Comparison of ENCODE assay signal across 8 cellular contexts in the genomic region with DNA sequence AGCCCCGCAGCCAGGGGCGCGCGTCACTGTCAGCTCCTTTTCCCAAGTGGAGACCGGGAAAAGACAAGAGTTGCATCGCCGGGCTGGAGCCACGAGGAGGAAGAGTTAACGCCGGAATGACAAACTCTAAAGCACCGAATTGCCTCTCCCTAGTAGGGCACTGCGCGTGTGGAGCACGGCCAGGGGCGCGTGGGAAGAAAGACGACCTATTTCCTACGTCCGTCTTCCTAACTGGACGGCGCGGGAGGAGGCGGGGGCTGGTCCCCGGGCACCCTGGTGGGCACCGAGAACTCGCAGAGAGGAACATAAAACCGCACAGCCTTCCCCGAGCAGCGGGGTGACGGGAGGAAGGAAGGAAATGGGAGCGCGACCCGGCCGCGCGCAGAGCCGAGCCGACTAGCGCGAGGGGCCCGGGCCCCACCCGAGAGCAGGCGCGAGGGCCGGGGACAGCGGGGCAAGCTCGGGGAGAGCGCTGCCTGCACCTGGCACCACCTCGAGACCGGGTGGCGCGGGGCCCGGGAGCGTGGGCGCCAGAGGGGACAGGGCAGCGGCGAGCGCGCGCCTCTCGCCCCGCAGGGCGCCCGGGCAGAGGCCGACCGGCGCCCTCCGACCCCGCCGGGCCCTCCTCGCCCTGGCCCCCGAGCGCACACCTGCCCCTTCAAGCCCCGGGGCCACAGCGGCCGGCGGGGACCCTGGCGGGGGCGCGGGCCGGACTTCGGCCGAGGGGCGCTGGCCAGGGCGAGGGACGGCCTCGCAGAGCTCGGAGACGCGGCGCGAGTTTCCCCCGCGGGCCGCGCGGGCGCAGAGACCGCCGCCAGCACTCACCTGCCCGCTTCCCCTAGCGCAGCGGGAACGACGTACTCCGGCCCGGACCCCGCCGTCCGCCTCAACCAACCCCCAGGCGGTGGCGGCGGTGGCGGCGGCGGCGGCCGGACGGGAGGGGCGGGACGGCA. TPM values are rescaled to one million over a fixed set of nuclear protein-coding genes. Genes with fewer than 3 reads are reported as not detected.
DNase-seq lines count a peak whose midpoint lies in the region; ATAC-seq, FAIRE-seq and TF ChIP-seq lines count a peak whose summit lies in the region.

No MANE protein-coding gene starts in this region.

- no TSS peak for BruUV-seq in PC-3 (replicated peaks; lab: Mats Ljungman, UMichigan)

- ATAC-seq in A549 (peak; percentile 4 to 33), GM18498 (IDR thresholded peaks at IDR 0.05; ENCODE audit: unreplicated experiment) (peak; percentile 8), HG03045 (IDR thresholded peaks at IDR 0.05; ENCODE audit: unreplicated experiment) (peak; percentile 8), PC-3 (peak; percentile 1)

- POLR2A ChIA-PET in A549 (lab: Yijun Ruan, JAX) (interaction anchor here (0.5 to 1.5 kb wide), 21 partner anchors 8 to 425 kb away, joined by 3 to 34 read pairs (median 4); partner anchors contain the start of genes CCDC85C and CYP46A1), PC-3 (lab: Charles Lee; ENCODE audit: unreplicated experiment) (interaction anchor here (0.6 to 1.0 kb wide), 4 partner anchors 11 to 204 kb away, joined by 3 to 4 read pairs (median 3); partner anchors contain the start of gene CYP46A1)

- H3K4me1 ChIP-seq in A549 (peaks cover 28% of the 10 kb centered on the region), PC-3 (ENCODE audit: insufficient read depth, low read length) (peaks cover 22% of the 10 kb centered on the region), testis (peaks cover 22% of the 10 kb centered on the region)

- H2AFZ ChIP-seq in PC-3 (ENCODE audit: low read length) = peak overlapping the region; percentile 82

- H3K4me1 Mint-ChIP-seq in neural crest cell = peaks cover 41% of the 10 kb centered on the region

- H4K20me1 ChIP-seq in PC-3 (ENCODE audit: low read length) = peaks cover 57% of the 10 kb centered on the region

- CTCF ChIA-PET in A549 (lab: Yijun Ruan, JAX) = interaction anchor here (0.6 to 1.5 kb wide), 4 partner anchors 14 to 128 kb away, joined by 3 to 5 read pairs (median 3); no protein-coding TSS in a partner anchor
- CTCF ChIA-PET in PC-3 (lab: Charles Lee) = interaction anchor here (0.6 to 1.2 kb wide), 5 partner anchors 10 to 123 kb away, joined by 3 to 7 read pairs (median 4); partner anchors contain the start of gene CCDC85C

- H3K27ac ChIP-seq in A549 (peak overlapping the region; percentile 88 to 95), PC-3 (ENCODE audit: low read length) (peak overlapping the region; percentile 18), testis (peak overlapping the region; percentile 69 to 89)

- no peak for TF ChIP-seq EP300 in A549 (IDR thresholded peaks at IDR 0.05)

- no peaks in the 10 kb centered on the region for H3K36me3 Mint-ChIP-seq in neural crest cell (ENCODE audit: low read depth)

- TF ChIP-seq CTCF in A549 (IDR thresholded peaks at IDR 0.05) (no peak), PC-3 (conservative IDR thresholded peaks at IDR 0.05; ENCODE audit: low read depth, low read length) (no peak), neural crest cell (conservative IDR thresholded peaks at IDR 0.05) (peak; percentile 21), testis (IDR thresholded peaks at IDR 0.05) (peak in 1 of 3 experiments; percentile 24)

- H3K9me3 Mint-ChIP-seq in neural crest cell = no peaks in the 10 kb centered on the region

- H3K36me3 ChIP-seq in PC-3 (ENCODE audit: low read depth, low read length) = no peaks in the 10 kb centered on the region
- no peaks in the 10 kb centered on the region for H3K36me3 ChIP-seq in testis (ENCODE audit: low read depth, missing control alignments)

- H3K27me3 ChIP-seq in PC-3 (ENCODE audit: low read length) (no peaks in the 10 kb centered on the region), testis (no peaks in the 10 kb centered on the region)

- TF ChIP-seq POLR2A in A549 (IDR thresholded peaks at IDR 0.05; ENCODE audit: low read length) = peak; percentile 50
- TF ChIP-seq POLR2A in testis (IDR thresholded peaks at IDR 0.05) = no peak

- peak; percentile 39 to 72 for DNase-seq in A549 (ENCODE audit: low read depth in 1 of 2, low spot score in 1 of 2)
- peak; percentile 54 for DNase-seq in PC-3
- DNase-seq in activated naive CD4-positive, alpha-beta T cell (lab: John Stamatoyannopoulos, UW) = peak in 3 of 4 experiments; percentile 8 to 21 (median 18)
- DNase-seq in foreskin melanocyte = peak; percentile 45
- DNase-seq in neural crest cell (ENCODE audit: low read depth, low spot score) = peak; percentile 27
- DNase-seq in testis = peak; percentile 63

- H3K4me3 Mint-ChIP-seq in neural crest cell = peak overlapping the region; percentile 94

- H3K27ac Mint-ChIP-seq in neural crest cell (ENCODE audit: unreplicated experiment) = peak overlapping the region; percentile 15

- intact Hi-C loops in PC-3 (cut with micrococcal nuclease) (no loop called here), testis (cut with DNase I; ENCODE audit: low total_unique reads) (no loop called here)

- no peaks in the 10 kb centered on the region for H3K9me3 ChIP-seq in A549
- H3K9me3 ChIP-seq in PC-3 (ENCODE audit: low read length) = no peaks in the 10 kb centered on the region
- H3K9me3 ChIP-seq in testis = no peaks in the 10 kb centered on the region

- peak overlapping the region; percentile 94 for H3K4me3 ChIP-seq in A549
- peak overlapping the region; percentile 89 for H3K4me3 ChIP-seq in PC-3 (ENCODE audit: low read length)
- peak overlapping the region; percentile 65 to 95 for H3K4me3 ChIP-seq in testis

- H3K4me2 ChIP-seq in A549 (peak overlapping the region; percentile 83), PC-3 (ENCODE audit: low read length) (peak overlapping the region; percentile 95)

- peak overlapping the region; percentile 65 for H3K9ac ChIP-seq in PC-3 (ENCODE audit: low read length)

- no peak for TF ChIP-seq RAD21 in A549 (conservative IDR thresholded peaks at IDR 0.05 in 1 of 2, IDR thresholded peaks at IDR 0.05 in 1 of 2)

- no peaks in the 10 kb centered on the region for H3K27me3 Mint-ChIP-seq in neural crest cell (ENCODE audit: low read depth)

- no peaks in the 10 kb centered on the region for H3F3A ChIP-seq in PC-3 (ENCODE audit: low read length, unreplicated experiment)

- H3K9me2 ChIP-seq in PC-3 (replicated peaks; ENCODE audit: low read length) = no peaks in the 10 kb centered on the region

- H3K79me2 ChIP-seq in PC-3 (ENCODE audit: low read length) = peaks cover 90% of the 10 kb centered on the region

- WGBS in A549 (ENCODE audit: missing lambda C conversion rate) = 1% methylated on average over 32 of the region's 121 CpGs
- WGBS in testis, 2 donors = 0 to 1% methylated on average over 25 to 76 of the region's 121 CpGs

- FAIRE-seq in A549 (lab: Jason Lieb, UNC) = no peak

TF ChIP-seq in A549, 52 proteins besides CTCF, POLR2A, EP300 and RAD21:
- 0 out of 2 replicates have a peak, but pooled peaks have one; percentile 30 for TF ChIP-seq PHF8 (IDR thresholded peaks at IDR 0.05; ENCODE audit: borderline replicate concordance, low read depth)
- 0 out of 5 replicates have a peak, but pooled peaks of 1 of the 2 experiments have one; percentile 35 for TF ChIP-seq JUN (IDR thresholded peaks at IDR 0.05)
- TF ChIP-seq HEYL (CRISPR knock-in tag; IDR thresholded peaks at IDR 0.05) = no peak
- peak; percentile 24; the same call in 1 of the 2 replicates for TF ChIP-seq MAX (IDR thresholded peaks at IDR 0.05)
TF ChIP-seq in A549: peak in this region for 3.

RNA-seq across cellular contexts. Expression of gene SETD3, which starts 0.5 kb away (rescaled TPM):
- 53.9 and 59.7 TPM in 2 replicates for polyA plus RNA-seq in A549 (2011; rRNA removed)
- polyA plus RNA-seq in A549 (2012; cell fraction: cytosol; rRNA removed) = 19.3 and 25.5 TPM in 2 replicates
- polyA plus RNA-seq in A549 (2012; cell fraction: nucleus; rRNA removed) = 8.5 and 11.1 TPM in 2 replicates
- polyA plus RNA-seq in A549 (2017; fragmentation: RNase III; extraction: RNeasy Plus Mini Kit Qiagen cat#74134 plus additional on column Dnase treatment) = 41.2 to 44.7 TPM (median 43.1 TPM) in 3 replicates
- 47.2 and 53.5 TPM in 2 replicates for polyA minus RNA-seq in A549 (2011; rRNA and poly(A)+ RNA removed)
- total RNA-seq in PC-3 (2014; rRNA removed) = 46.8 and 51.7 TPM in 2 replicates
- 33.1 and 36.1 TPM in 2 replicates for total RNA-seq in neural crest cell
- total RNA-seq in testis = 100 to 1,000 TPM; 135 to 160 TPM
- 186 TPM for polyA plus RNA-seq in testis (ENCODE audit: insufficient read depth, low read depth, low replicate concordance)

RNA-seq across cellular contexts. Expression of gene CCNK, which starts 1.0 kb away (rescaled TPM):
- 22.7 and 38.9 TPM in 2 replicates for polyA plus RNA-seq in A549 (2011; rRNA removed)
- polyA plus RNA-seq in A549 (2012; cell fraction: cytosol; rRNA removed) = 14.7 and 16.4 TPM in 2 replicates
- polyA plus RNA-seq in A549 (2012; cell fraction: nucleus; rRNA removed) = 12.0 and 19.6 TPM in 2 replicates
- 46.6 to 50.8 TPM (median 50.6 TPM) in 3 replicates for polyA plus RNA-seq in A549 (2017; fragmentation: RNase III; extraction: RNeasy Plus Mini Kit Qiagen cat#74134 plus additional on column Dnase treatment)
- 32.7 and 36.2 TPM in 2 replicates for polyA minus RNA-seq in A549 (2011; rRNA and poly(A)+ RNA removed)
- total RNA-seq in PC-3 (2014; rRNA removed) = 26.2 and 51.8 TPM in 2 replicates
- 69.6 and 71.8 TPM in 2 replicates for total RNA-seq in neural crest cell
- 10 to 100 TPM; 69.1 to 73.1 TPM for total RNA-seq in testis
- 134 TPM for polyA plus RNA-seq in testis (ENCODE audit: insufficient read depth, low read depth, low replicate concordance)

Comparison
In these comparisons a context has a peak if more than half of its experiments do, and no peak if none do; other contexts are left out.
1. Peak in every context shown above with its lines: DNase-seq, ATAC-seq, H3K4me3 ChIP-seq and H3K27ac ChIP-seq.
2. H3K27ac ChIP-seq: peak in every context shown above with its lines; median percentile 92 in A549; 79 in testis; 18 in PC-3.